23 cellular contexts compared by ENCODE assay signal in the genomic region with DNA sequence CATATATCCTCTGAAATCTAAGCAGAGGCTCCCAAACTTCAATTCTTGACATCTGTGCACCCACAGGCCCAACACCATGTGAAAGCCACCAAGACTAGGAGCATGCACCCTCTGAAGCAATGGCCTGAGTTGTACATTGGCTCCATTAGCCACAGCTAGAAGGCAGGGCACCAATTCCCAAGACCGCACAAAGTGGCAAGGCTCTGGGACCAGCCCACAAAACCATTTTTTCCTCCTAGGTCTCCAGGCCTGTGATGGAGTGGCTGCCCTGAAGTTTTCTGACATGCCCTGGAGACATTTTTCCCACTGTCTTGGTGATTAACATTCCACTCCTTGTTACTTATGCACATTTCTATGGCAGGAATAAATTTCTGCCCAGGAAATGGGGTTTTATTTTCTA.
"Had no signal": no experiment of that assay in that cellular context is flagged by ENCODE, and none has a peak within 500 bp of the region (broad histone marks: within the 10 kb centered on the region; RNA-seq: fewer than 3 reads in every experiment).

No MANE protein-coding gene starts in this region.

- H3K4me3 ChIP-seq: coronary artery, dorsolateral prefrontal cortex, esophagus squamous epithelium, gastrocnemius medialis, heart right ventricle, left lung, lower lobe of right lung had no signal

- ATAC-seq: esophagus mucosa; gastrocnemius medialis; heart right ventricle; left cardiac atrium; left lung; left ventricle myocardium superior; lower lobe of right lung; naive thymus-derived CD4-positive, alpha-beta T cell had no signal

- H3K4me1 Mint-ChIP-seq: naive thymus-derived CD4-positive, alpha-beta T cell had no signal

- H3K4me1 ChIP-seq: esophagus squamous epithelium, gastrocnemius medialis, heart right ventricle, left lung, lower lobe of right lung had no signal

- H3K36me3 ChIP-seq: esophagus squamous epithelium, gastrocnemius medialis, heart right ventricle, left lung, lower lobe of right lung had no signal

- DNase-seq: dermis blood vessel endothelial cell; dorsolateral prefrontal cortex; effector CD4-positive, alpha-beta T cell; effector memory CD4-positive, alpha-beta T cell; erythroblast; esophagus squamous epithelium; foreskin fibroblast; foreskin melanocyte; gastrocnemius medialis; glutamatergic neuron; head of caudate nucleus; heart right ventricle; hippocampal formation; left cardiac atrium; left lung; left ventricle myocardium superior; lower lobe of right lung; mesenchymal stem cell; midbrain; naive thymus-derived CD4-positive, alpha-beta T cell had no signal

- H3K27ac Mint-ChIP-seq: naive thymus-derived CD4-positive, alpha-beta T cell had no signal

- H3K27ac ChIP-seq: coronary artery, dorsolateral prefrontal cortex, epithelial cell of prostate, esophagus squamous epithelium, gastrocnemius medialis, heart right ventricle, left lung, lower lobe of right lung had no signal

- H3K9me3 ChIP-seq: gastrocnemius medialis had no signal

- H3K4me3 Mint-ChIP-seq: naive thymus-derived CD4-positive, alpha-beta T cell had no signal

- H3K36me3 Mint-ChIP-seq: naive thymus-derived CD4-positive, alpha-beta T cell had no signal

- H3K27me3 Mint-ChIP-seq: naive thymus-derived CD4-positive, alpha-beta T cell had no signal

- H3K27me3 ChIP-seq: dorsolateral prefrontal cortex, esophagus squamous epithelium, gastrocnemius medialis, heart right ventricle, left lung had no signal
